In genomic region chr2:53843595-53843994, GRCh38 we compare ENCODE assay signal across 24 cellular contexts.
"Had no signal": no experiment of that assay in that cellular context is flagged by ENCODE, and none has a peak within 500 bp of the region (broad histone marks: within the 10 kb centered on the region; RNA-seq: fewer than 3 reads in every experiment).

No MANE protein-coding gene starts in this region.

- H3K27ac ChIP-seq: breast epithelium, SJSA1 had no signal

- H3K27ac Mint-ChIP-seq: activated CD8-positive, alpha-beta memory T cell treated with anti-CD3 and anti-CD28 coated beads, Interleukin-2, amount 10 ng/mL, durations not matched to agents 7 days and 5 days; activated naive CD4-positive, alpha-beta T cell treated with anti-CD3 and anti-CD28 coated beads, Interleukin-2, amount 10 ng/mL, durations not matched to agents 7 days and 5 days; activated naive CD8-positive, alpha-beta T cell treated with anti-CD3 and anti-CD28 coated beads for 36 hours; activated T-cell treated with anti-CD3 and anti-CD28 coated beads, Interleukin-2, amount 50 U/mL, for 24 hours; T-helper 1 cell treated with Interleukin-12 subunit alpha and Interleukin-12 subunit beta and Interleukin-4 antibody, amounts not matched to agents 30 μg/mL and 1 μg/mL, for 36 hours had no signal

- H3K4me3 Mint-ChIP-seq: activated CD8-positive, alpha-beta memory T cell treated with anti-CD3 and anti-CD28 coated beads, Interleukin-2, amount 10 ng/mL, durations not matched to agents 7 days and 5 days; activated naive CD4-positive, alpha-beta T cell treated with anti-CD3 and anti-CD28 coated beads, Interleukin-2, amount 10 ng/mL, durations not matched to agents 7 days and 5 days; activated naive CD8-positive, alpha-beta T cell treated with anti-CD3 and anti-CD28 coated beads for 36 hours; activated T-cell treated with anti-CD3 and anti-CD28 coated beads, Interleukin-2, amount 50 U/mL, for 24 hours; T-helper 1 cell treated with Interleukin-12 subunit alpha and Interleukin-12 subunit beta and Interleukin-4 antibody, amounts not matched to agents 30 μg/mL and 1 μg/mL, for 36 hours had no signal

- H3K27me3 ChIP-seq: breast epithelium, SJSA1 had no signal

- H3K27me3 Mint-ChIP-seq: activated CD8-positive, alpha-beta memory T cell treated with anti-CD3 and anti-CD28 coated beads, Interleukin-2, amount 10 ng/mL, durations not matched to agents 7 days and 5 days; activated naive CD8-positive, alpha-beta T cell treated with anti-CD3 and anti-CD28 coated beads for 36 hours; activated T-cell treated with anti-CD3 and anti-CD28 coated beads, Interleukin-2, amount 50 U/mL, for 24 hours had no signal

- H3K4me1 ChIP-seq: breast epithelium, SJSA1 had no signal

- H3K36me3 Mint-ChIP-seq: activated naive CD4-positive, alpha-beta T cell treated with anti-CD3 and anti-CD28 coated beads, Interleukin-2, amount 10 ng/mL, durations not matched to agents 7 days and 5 days had no signal

- ATAC-seq: activated CD8-positive, alpha-beta memory T cell treated with anti-CD3 and anti-CD28 coated beads, Interleukin-2, amount 10 ng/mL, durations not matched to agents 7 days and 5 days; PC-3 had no signal

- H3K9me3 Mint-ChIP-seq: activated naive CD4-positive, alpha-beta T cell treated with anti-CD3 and anti-CD28 coated beads, Interleukin-2, amount 10 ng/mL, durations not matched to agents 7 days and 5 days; activated naive CD8-positive, alpha-beta T cell treated with anti-CD3 and anti-CD28 coated beads for 36 hours; activated T-cell treated with anti-CD3 and anti-CD28 coated beads, Interleukin-2, amount 50 U/mL, for 24 hours; T-helper 1 cell treated with Interleukin-12 subunit alpha and Interleukin-12 subunit beta and Interleukin-4 antibody, amounts not matched to agents 30 μg/mL and 1 μg/mL, for 36 hours had no signal

- H3K36me3 ChIP-seq: breast epithelium had no signal

- H3K9me3 ChIP-seq: breast epithelium, SJSA1 had no signal

- H3K4me3 ChIP-seq: breast epithelium, SJSA1 had no signal

- FAIRE-seq: RCC 7860 had no signal

- H3K4me1 Mint-ChIP-seq: activated naive CD4-positive, alpha-beta T cell treated with anti-CD3 and anti-CD28 coated beads, Interleukin-2, amount 10 ng/mL, durations not matched to agents 7 days and 5 days had no signal

- DNase-seq: activated CD4-positive, alpha-beta T cell treated with anti-CD3 and anti-CD28 coated beads for 48 hours; activated CD4-positive, alpha-beta T cell treated with anti-CD3 and anti-CD28 coated beads, Interleukin-2, amount 50 U/mL, for 48 hours; activated CD4-positive, CD25-positive, alpha-beta regulatory T cell treated with anti-CD3 and anti-CD28 coated beads, Interleukin-2, amount 50 U/mL, for 72 hours; activated CD8-positive, alpha-beta memory T cell treated with anti-CD3 and anti-CD28 coated beads, Interleukin-2, amount 10 ng/mL, durations not matched to agents 7 days and 5 days; activated gamma-delta T cell; activated naive CD4-positive, alpha-beta T cell treated with anti-CD3 and anti-CD28 coated beads, Interleukin-2, amount 10 ng/mL, durations not matched to agents 7 days and 5 days; activated naive CD8-positive, alpha-beta T cell treated with anti-CD3 and anti-CD28 coated beads for 36 hours; activated T-cell treated with anti-CD3 and anti-CD28 coated beads, Interleukin-2, amount 50 U/mL, for 24 hours; anterior cingulate cortex; caudate nucleus; MM.1S; NCI-H1105; NCI-H1436; NCI-H1694 treated with DMSO at 0.1 percent for 48 hours; NCI-H2029 treated with DMSO at 0.1 percent for 48 hours; NCI-H510A treated with DMSO at 0.1 percent for 48 hours; NCI-H69; NK-92 treated with Interleukin-12 subunit alpha and Interleukin-12 subunit beta, amount 100 ng/mL, for 24 hours; PC-3; SHP77 had no signal
